ENCODE assay signal across 1 cellular context in genomic region chr9:134444040-134444315, GRCh38.
TF ChIP-seq lines count a peak whose summit lies in the region.

No MANE protein-coding gene starts in this region.

TF ChIP-seq in GM12878, 131 proteins besides CTCF, POLR2A, EP300 and RAD21 (continued from another document):
- TF ChIP-seq CEBPZ (IDR thresholded peaks at IDR 0.05; ENCODE audit: low read depth, low read length) = no peak
- TF ChIP-seq SMC3 (IDR thresholded peaks at IDR 0.05; ENCODE audit: borderline replicate concordance, low read length) = no peak
- TF ChIP-seq ZNF622 (IDR thresholded peaks at IDR 0.05) = no peak
